In genomic region chr7:55884321-55884720, GRCh38 we compare ENCODE assay signal across 42 cellular contexts. TPM values are rescaled to one million over a fixed set of nuclear protein-coding genes. Genes with fewer than 3 reads are reported as not detected.
"Had no signal": no experiment of that assay in that cellular context is flagged by ENCODE, and none has a peak within 500 bp of the region (broad histone marks: within the 10 kb centered on the region; RNA-seq: fewer than 3 reads in every experiment).

No MANE protein-coding gene starts in this region.

- H3K4me1 Mint-ChIP-seq: activated T-helper 17 cell treated with anti-CD3 and anti-CD28 coated beads, Interleukin-2, amount 50 U/mL, for 72 hours; endodermal cell had no signal

- H3K4me3 Mint-ChIP-seq: activated B cell treated with CpG ODN at 0.5 μM for 24 hours; activated CD4-positive, alpha-beta memory T cell treated with anti-CD3 and anti-CD28 coated beads for 36 hours; activated CD4-positive, alpha-beta T cell treated with anti-CD3 and anti-CD28 coated beads for 36 hours; activated CD4-positive, alpha-beta T cell treated with anti-CD3 and anti-CD28 coated beads, Interleukin-2, amount 10 ng/mL, durations not matched to agents 24 days and 14 days; activated CD8-positive, alpha-beta memory T cell treated with anti-CD3 and anti-CD28 coated beads, Interleukin-2, amount 10 ng/mL, durations not matched to agents 7 days and 5 days; activated CD8-positive, alpha-beta T cell treated with anti-CD3 and anti-CD28 coated beads, Interleukin-2, amount 10 ng/mL, durations not matched to agents 7 days and 5 days; activated T-helper 17 cell treated with anti-CD3 and anti-CD28 coated beads, Interleukin-2, amount 50 U/mL, for 72 hours; central memory CD8-positive, alpha-beta T cell; dendritic cell treated with granulocyte-macrophage colony-stimulating factor and Interleukin-4, amounts not matched to agents 40 ng/mL and 50 ng/mL, for 4 days; endodermal cell; T-helper 2 cell treated with Interferon-gamma antibody and Interleukin-4, amounts not matched to agents 5 μg/mL and 100 μg/mL, for 36 hours had no signal

- H3K27me3 Mint-ChIP-seq: activated B cell treated with CpG ODN at 0.5 μM for 24 hours; activated CD4-positive, alpha-beta memory T cell treated with anti-CD3 and anti-CD28 coated beads for 36 hours; activated CD4-positive, alpha-beta T cell treated with anti-CD3 and anti-CD28 coated beads for 36 hours; activated CD4-positive, alpha-beta T cell treated with anti-CD3 and anti-CD28 coated beads, Interleukin-2, amount 10 ng/mL, durations not matched to agents 24 days and 14 days; activated CD8-positive, alpha-beta memory T cell treated with anti-CD3 and anti-CD28 coated beads, Interleukin-2, amount 10 ng/mL, durations not matched to agents 7 days and 5 days; activated naive CD8-positive, alpha-beta T cell; activated T-helper 17 cell treated with anti-CD3 and anti-CD28 coated beads, Interleukin-2, amount 50 U/mL, for 72 hours; central memory CD8-positive, alpha-beta T cell had no signal

- H3K27ac Mint-ChIP-seq: activated B cell treated with CpG ODN at 0.5 μM for 24 hours; activated CD4-positive, alpha-beta memory T cell treated with anti-CD3 and anti-CD28 coated beads for 36 hours; activated CD4-positive, alpha-beta T cell treated with anti-CD3 and anti-CD28 coated beads for 36 hours; activated CD4-positive, alpha-beta T cell treated with anti-CD3 and anti-CD28 coated beads, Interleukin-2, amount 10 ng/mL, durations not matched to agents 24 days and 14 days; activated CD8-positive, alpha-beta memory T cell treated with anti-CD3 and anti-CD28 coated beads, Interleukin-2, amount 10 ng/mL, durations not matched to agents 7 days and 5 days; activated CD8-positive, alpha-beta T cell treated with anti-CD3 and anti-CD28 coated beads, Interleukin-2, amount 10 ng/mL, durations not matched to agents 7 days and 5 days; activated naive CD8-positive, alpha-beta T cell; activated T-helper 17 cell treated with anti-CD3 and anti-CD28 coated beads, Interleukin-2, amount 50 U/mL, for 72 hours; dendritic cell treated with granulocyte-macrophage colony-stimulating factor and Interleukin-4, amounts not matched to agents 40 ng/mL and 50 ng/mL, for 4 days; endodermal cell; T-helper 17 cell; T-helper 2 cell treated with Interferon-gamma antibody and Interleukin-4, amounts not matched to agents 5 μg/mL and 100 μg/mL, for 36 hours had no signal

- DNase-seq: activated B cell treated with CpG ODN at 0.5 μM for 24 hours; activated CD4-positive, alpha-beta memory T cell treated with anti-CD3 and anti-CD28 coated beads for 36 hours; activated CD4-positive, alpha-beta T cell treated with anti-CD3 and anti-CD28 coated beads for 36 hours; activated CD4-positive, alpha-beta T cell treated with anti-CD3 and anti-CD28 coated beads, Interleukin-2, amount 10 ng/mL, durations not matched to agents 24 days and 14 days; activated CD8-positive, alpha-beta memory T cell treated with anti-CD3 and anti-CD28 coated beads, Interleukin-2, amount 10 ng/mL, durations not matched to agents 7 days and 5 days; activated CD8-positive, alpha-beta memory T cell treated with anti-CD3 and anti-CD28 coated beads, Interleukin-2, amount 50 U/mL, for 4 hours; activated CD8-positive, alpha-beta T cell treated with anti-CD3 and anti-CD28 coated beads, Interleukin-2, amount 10 ng/mL, durations not matched to agents 7 days and 5 days; activated effector memory CD4-positive, alpha-beta T cell treated with Interleukin-2 at 50 U/mL for 16 hours; activated gamma-delta T cell treated with Interleukin-2 at 50 U/mL for 16 hours; activated naive CD4-positive, alpha-beta T cell treated with anti-CD3 and anti-CD28 coated beads, Interleukin-2, amount 50 U/mL, for 16 hours; activated naive CD4-positive, alpha-beta T cell treated with Interleukin-2 at 50 U/mL for 16 hours; activated T-cell treated with anti-CD3 and anti-CD28 coated beads, Interleukin-2, amount 50 U/mL, for 1 hour; activated T-cell treated with anti-CD3 and anti-CD28 coated beads, Interleukin-2, amount 50 U/mL, for 48 hours; amniotic stem cell; anterior cingulate cortex; brain microvascular endothelial cell; dorsolateral prefrontal cortex; effector memory CD4-positive, alpha-beta T cell; endodermal cell; foreskin keratinocyte; gastrocnemius medialis; glutamatergic neuron; heart left ventricle; T-helper 1 cell; T-helper 17 cell; T1000; WERI-Rb-1 had no signal

- H3K36me3 ChIP-seq: brain microvascular endothelial cell, gastrocnemius medialis, heart left ventricle, WERI-Rb-1 had no signal

- H3K36me3 Mint-ChIP-seq: activated CD4-positive, alpha-beta memory T cell treated with anti-CD3 and anti-CD28 coated beads for 36 hours; activated CD8-positive, alpha-beta memory T cell treated with anti-CD3 and anti-CD28 coated beads, Interleukin-2, amount 10 ng/mL, durations not matched to agents 7 days and 5 days; activated naive CD8-positive, alpha-beta T cell had no signal

- H3K27me3 ChIP-seq: brain microvascular endothelial cell, dorsolateral prefrontal cortex, foreskin keratinocyte, gastrocnemius medialis, heart left ventricle had no signal

- H3K9me3 Mint-ChIP-seq: activated B cell treated with CpG ODN at 0.5 μM for 24 hours; activated CD4-positive, alpha-beta memory T cell treated with anti-CD3 and anti-CD28 coated beads for 36 hours; activated CD4-positive, alpha-beta T cell treated with anti-CD3 and anti-CD28 coated beads, Interleukin-2, amount 10 ng/mL, durations not matched to agents 24 days and 14 days; activated T-helper 17 cell treated with anti-CD3 and anti-CD28 coated beads, Interleukin-2, amount 50 U/mL, for 72 hours; central memory CD8-positive, alpha-beta T cell; dendritic cell treated with granulocyte-macrophage colony-stimulating factor and Interleukin-4, amounts not matched to agents 40 ng/mL and 50 ng/mL, for 4 days; endodermal cell; T-helper 2 cell treated with Interferon-gamma antibody and Interleukin-4, amounts not matched to agents 5 μg/mL and 100 μg/mL, for 36 hours had no signal

- H3K4me1 ChIP-seq: foreskin keratinocyte, gastrocnemius medialis had no signal

- H3K27ac ChIP-seq: brain microvascular endothelial cell, coronary artery, dorsolateral prefrontal cortex, foreskin keratinocyte, gastrocnemius medialis, heart left ventricle, WERI-Rb-1 had no signal

- ATAC-seq: activated CD4-positive, alpha-beta T cell treated with anti-CD3 and anti-CD28 coated beads for 36 hours; activated CD4-positive, CD25-positive, alpha-beta regulatory T cell treated with anti-CD3 and anti-CD28 coated beads, Interleukin-2, amount 50 U/mL, for 24 hours; activated CD8-positive, alpha-beta memory T cell treated with anti-CD3 and anti-CD28 coated beads, Interleukin-2, amount 10 ng/mL, durations not matched to agents 7 days and 5 days; activated CD8-positive, alpha-beta T cell treated with anti-CD3 and anti-CD28 coated beads, Interleukin-2, amount 10 ng/mL, durations not matched to agents 7 days and 5 days; activated T-helper 17 cell treated with anti-CD3 and anti-CD28 coated beads, Interleukin-2, amount 50 U/mL, for 72 hours; esophagus mucosa; foreskin keratinocyte; gastrocnemius medialis; heart left ventricle; T-helper 17 cell had no signal

- H3K9me3 ChIP-seq: gastrocnemius medialis, heart left ventricle had no signal

- H3K4me3 ChIP-seq: coronary artery, dorsolateral prefrontal cortex, gastrocnemius medialis, heart left ventricle had no signal

RNA-seq across cellular contexts. Expression of gene SEPTIN14, which starts 21.8 kb away (rescaled TPM):
- total RNA-seq: activated B cell treated with CpG ODN at 0.5 μM for 24 hours; activated CD4-positive, alpha-beta memory T cell treated with anti-CD3 and anti-CD28 coated beads for 36 hours; activated CD4-positive, alpha-beta T cell treated with anti-CD3 and anti-CD28 coated beads for 36 hours; activated CD4-positive, alpha-beta T cell treated with anti-CD3 and anti-CD28 coated beads, Interleukin-2, amount 10 ng/mL, durations not matched to agents 24 days and 14 days; activated CD8-positive, alpha-beta memory T cell treated with anti-CD3 and anti-CD28 coated beads for 36 hours; activated CD8-positive, alpha-beta memory T cell treated with anti-CD3 and anti-CD28 coated beads, Interleukin-2, amount 10 ng/mL, durations not matched to agents 7 days and 5 days; activated CD8-positive, alpha-beta T cell treated with anti-CD3 and anti-CD28 coated beads, Interleukin-2, amount 10 ng/mL, durations not matched to agents 7 days and 5 days; activated T-helper 17 cell treated with anti-CD3 and anti-CD28 coated beads, Interleukin-2, amount 50 U/mL, for 72 hours; astrocyte; bronchial epithelial cell; cardiac septum; cerebellum; dorsolateral prefrontal cortex; endodermal cell; epithelial cell of proximal tubule; esophagus mucosa; foreskin keratinocyte; gastrocnemius medialis; heart left ventricle; T-helper 17 cell had no signal
- polyA plus RNA-seq: adipose tissue, foreskin keratinocyte, heart left ventricle had no signal
